In the genomic region with DNA sequence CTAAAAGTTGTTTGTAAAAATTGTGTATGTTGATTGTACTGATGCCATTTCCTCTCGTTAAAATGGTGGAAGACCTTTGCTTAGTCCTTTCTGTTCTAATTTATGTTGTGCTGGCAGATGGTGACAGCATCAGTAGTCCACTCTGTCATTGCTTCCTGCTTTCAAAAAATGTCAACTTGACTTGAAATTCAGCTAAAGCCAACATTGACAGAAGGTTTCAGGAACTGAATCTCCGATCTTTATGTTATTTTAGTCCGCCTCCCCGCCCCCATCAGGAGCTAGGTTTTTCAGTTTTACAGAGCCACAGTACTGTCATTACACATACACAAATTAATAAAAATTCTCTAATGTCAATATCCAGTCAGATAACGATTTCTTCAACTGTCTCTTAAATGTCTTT, we compare ENCODE assay signal across 9 cellular contexts. TPM values are rescaled to one million over a fixed set of nuclear protein-coding genes. Genes with fewer than 3 reads are reported as not detected.
DNase-seq lines count a peak whose midpoint lies in the region; ATAC-seq and TF ChIP-seq lines count a peak whose summit lies in the region.
"Had no signal": no experiment of that assay in that cellular context is flagged by ENCODE, and none has a peak within 500 bp of the region (broad histone marks: within the 10 kb centered on the region; RNA-seq: fewer than 3 reads in every experiment).

No MANE protein-coding gene starts in this region.

- TF ChIP-seq CTCF in gastrocnemius medialis (IDR thresholded peaks at IDR 0.05 in 4 of 5, conservative IDR thresholded peaks at IDR 0.05 in 1 of 5): no peak

- no peak for TF ChIP-seq POLR2A in gastrocnemius medialis (IDR thresholded peaks at IDR 0.05)

- H3K36me3 Mint-ChIP-seq in activated naive CD4-positive, alpha-beta T cell treated with anti-CD3 and anti-CD28 coated beads, Interleukin-2, amount 50 U/mL, for 24 hours: peaks cover 8% of the 10 kb centered on the region

- ATAC-seq in gastrocnemius medialis: no peak
- ATAC-seq: body of pancreas had no signal

- peaks cover 8% of the 10 kb centered on the region for H3K4me1 ChIP-seq in ectodermal cell (ENCODE audit: control insufficient read depth, insufficient read depth, low read length)
- H3K4me1 ChIP-seq in gastrocnemius medialis: peaks cover 38% of the 10 kb centered on the region in 2 donors

- WGBS in ectodermal cell, 2 experiments: 87 to 94% methylated on average over 5 of the region's 5 CpGs

- no peak for DNase-seq in activated naive CD4-positive, alpha-beta T cell treated with anti-CD3 and anti-CD28 coated beads, Interleukin-2, amount 50 U/mL, for 16 hours
- DNase-seq in NCI-H2171 treated with DMSO at 0.1 percent for 48 hours (lab: John Stamatoyannopoulos, UW) (peak; percentile 55), gastrocnemius medialis (no peak), NCI-H510A treated with DMSO at 0.1 percent for 48 hours (lab: John Stamatoyannopoulos, UW) (no peak), kidney glomerular epithelial cell (lab: John Stamatoyannopoulos, UW) (no peak), NCI-H2196 treated with DMSO at 0.1 percent for 48 hours (lab: John Stamatoyannopoulos, UW; ENCODE audit: unreplicated experiment) (no peak)

- intact Hi-C loops in gastrocnemius medialis (cut with DNase I; ENCODE audit: low total_unique reads): loop anchor here (2.0 to 10.0 kb wide), 3 partner anchors 113 to 915 kb away; partner anchors contain the start of genes AMOTL2, CDV3 and SRPRB

- H3K27me3 ChIP-seq in ectodermal cell (ENCODE audit: control insufficient read depth, insufficient read depth, low read length, poor library complexity, severe bottlenecking): no peaks in the 10 kb centered on the region
- H3K27me3 ChIP-seq in gastrocnemius medialis: no peaks in the 10 kb centered on the region
- H3K27me3 ChIP-seq: body of pancreas had no signal

- H3K9me3 ChIP-seq in ectodermal cell (ENCODE audit: control insufficient read depth, low read length) (no peaks in the 10 kb centered on the region), gastrocnemius medialis (no peaks in the 10 kb centered on the region)
- H3K9me3 ChIP-seq: body of pancreas had no signal

- peak overlapping the region; percentile 86 for H3K27ac Mint-ChIP-seq in activated naive CD4-positive, alpha-beta T cell treated with anti-CD3 and anti-CD28 coated beads, Interleukin-2, amount 50 U/mL, for 24 hours

- peaks cover 65% of the 10 kb centered on the region for H3K4me1 Mint-ChIP-seq in activated naive CD4-positive, alpha-beta T cell treated with anti-CD3 and anti-CD28 coated beads, Interleukin-2, amount 50 U/mL, for 24 hours

- no peaks in the 10 kb centered on the region for H3K9me3 Mint-ChIP-seq in activated naive CD4-positive, alpha-beta T cell treated with anti-CD3 and anti-CD28 coated beads, Interleukin-2, amount 50 U/mL, for 24 hours

- peak overlapping the region; percentile 96 for H3K4me3 Mint-ChIP-seq in activated naive CD4-positive, alpha-beta T cell treated with anti-CD3 and anti-CD28 coated beads, Interleukin-2, amount 50 U/mL, for 24 hours

- peak overlapping the region; percentile 81 for H3K4me3 ChIP-seq in ectodermal cell (ENCODE audit: insufficient read depth, low read depth, low read length)
- H3K4me3 ChIP-seq in gastrocnemius medialis: peak overlapping the region in 3 of 4 donors; percentile 89 to 99 (median 90)

- peaks cover 8% of the 10 kb centered on the region for H3K36me3 ChIP-seq in ectodermal cell (ENCODE audit: control insufficient read depth, insufficient read depth, low read length)
- H3K36me3 ChIP-seq in gastrocnemius medialis: no peaks in the 10 kb centered on the region

- no peak overlapping the region for H3K27ac ChIP-seq in ectodermal cell (ENCODE audit: insufficient read depth, low read depth, low read length, poor library complexity, severe bottlenecking)
- peak overlapping the region in 3 of 4 donors; percentile 96 to 99 (median 98) for H3K27ac ChIP-seq in gastrocnemius medialis

- H3K27me3 Mint-ChIP-seq in activated naive CD4-positive, alpha-beta T cell treated with anti-CD3 and anti-CD28 coated beads, Interleukin-2, amount 50 U/mL, for 24 hours: no peaks in the 10 kb centered on the region

- in situ Hi-C loops in gastrocnemius medialis (cut with MboI; ENCODE audit: low sequenced_read_pairs in 4 of 4): loop anchor here in 1 of 4 donors (25.0 kb wide), 1 partner anchor 675 kb away; the partner anchor contains the start of gene SRPRB

RNA-seq across cellular contexts. Expression of gene CEP63, which starts 1.5 kb away (rescaled TPM):
- polyA plus RNA-seq in ectodermal cell (2013, experiment 1 of 4): 34.5 TPM
- 27.1 TPM for polyA plus RNA-seq in ectodermal cell (2013, experiment 2 of 4)
- polyA plus RNA-seq in ectodermal cell (2013, experiment 3 of 4): 25.0 TPM
- 25.4 TPM for polyA plus RNA-seq in ectodermal cell (2013, experiment 4 of 4)
- total RNA-seq in gastrocnemius medialis: 10 to 100 TPM; 21.4 to 23.5 (median 22.4) TPM

RNA-seq across cellular contexts. Expression of gene ANAPC13, which starts 1.6 kb away (rescaled TPM):
- 75.8 TPM for polyA plus RNA-seq in ectodermal cell (2013, experiment 1 of 4)
- polyA plus RNA-seq in ectodermal cell (2013, experiment 2 of 4): 83.0 TPM
- 61.0 TPM for polyA plus RNA-seq in ectodermal cell (2013, experiment 3 of 4)
- 70.8 TPM for polyA plus RNA-seq in ectodermal cell (2013, experiment 4 of 4)
- 10 to 100 TPM; 32.3 to 82.2 (median 78.7) TPM for total RNA-seq in gastrocnemius medialis
